In the genomic region with DNA sequence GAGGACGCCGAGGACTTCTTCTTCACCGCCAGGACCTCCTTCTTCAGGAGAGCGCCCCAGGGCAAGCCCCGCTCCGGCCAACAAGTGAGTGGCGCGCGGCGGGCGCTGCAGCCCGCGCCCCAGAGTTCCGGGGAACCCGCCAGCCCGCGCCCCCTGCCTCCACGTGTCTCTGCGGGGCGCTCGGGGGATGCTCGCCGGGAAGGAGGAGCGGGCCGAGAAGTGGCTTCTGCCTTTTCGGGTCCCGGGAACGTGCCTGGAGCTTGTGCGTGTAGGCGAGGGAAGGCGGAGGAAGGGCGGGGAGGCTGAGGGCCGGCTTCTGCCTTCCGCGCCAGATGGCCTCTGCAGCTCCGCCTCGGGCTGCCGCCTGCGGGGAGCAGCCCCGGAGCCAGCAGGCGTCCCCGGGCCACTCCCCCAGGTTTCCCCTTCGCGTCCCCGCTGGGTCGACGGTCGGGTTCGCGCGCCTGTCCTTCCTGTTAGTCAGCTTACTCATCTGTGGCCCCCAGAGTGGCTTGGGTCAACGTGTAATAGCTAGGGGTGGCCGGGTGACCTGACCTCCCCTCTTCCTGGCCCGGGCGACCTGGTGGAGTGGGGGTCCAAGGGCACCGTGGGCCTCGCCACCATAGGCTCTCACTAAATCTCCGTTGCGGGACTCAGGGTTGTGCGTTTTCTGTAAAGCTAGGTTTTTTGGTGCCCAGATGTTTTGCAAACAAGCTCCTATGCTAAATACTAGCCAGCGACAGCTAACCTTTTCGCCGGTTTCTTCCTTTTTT, we compare ENCODE assay signal across 1 cellular context.
TF ChIP-seq lines count a peak whose summit lies in the region.

No MANE protein-coding gene starts in this region.

TF ChIP-seq in GM23338, 12 proteins besides CTCF, POLR2A, EP300 and RAD21 (continued from another document):
- TF ChIP-seq, protein P1, sequence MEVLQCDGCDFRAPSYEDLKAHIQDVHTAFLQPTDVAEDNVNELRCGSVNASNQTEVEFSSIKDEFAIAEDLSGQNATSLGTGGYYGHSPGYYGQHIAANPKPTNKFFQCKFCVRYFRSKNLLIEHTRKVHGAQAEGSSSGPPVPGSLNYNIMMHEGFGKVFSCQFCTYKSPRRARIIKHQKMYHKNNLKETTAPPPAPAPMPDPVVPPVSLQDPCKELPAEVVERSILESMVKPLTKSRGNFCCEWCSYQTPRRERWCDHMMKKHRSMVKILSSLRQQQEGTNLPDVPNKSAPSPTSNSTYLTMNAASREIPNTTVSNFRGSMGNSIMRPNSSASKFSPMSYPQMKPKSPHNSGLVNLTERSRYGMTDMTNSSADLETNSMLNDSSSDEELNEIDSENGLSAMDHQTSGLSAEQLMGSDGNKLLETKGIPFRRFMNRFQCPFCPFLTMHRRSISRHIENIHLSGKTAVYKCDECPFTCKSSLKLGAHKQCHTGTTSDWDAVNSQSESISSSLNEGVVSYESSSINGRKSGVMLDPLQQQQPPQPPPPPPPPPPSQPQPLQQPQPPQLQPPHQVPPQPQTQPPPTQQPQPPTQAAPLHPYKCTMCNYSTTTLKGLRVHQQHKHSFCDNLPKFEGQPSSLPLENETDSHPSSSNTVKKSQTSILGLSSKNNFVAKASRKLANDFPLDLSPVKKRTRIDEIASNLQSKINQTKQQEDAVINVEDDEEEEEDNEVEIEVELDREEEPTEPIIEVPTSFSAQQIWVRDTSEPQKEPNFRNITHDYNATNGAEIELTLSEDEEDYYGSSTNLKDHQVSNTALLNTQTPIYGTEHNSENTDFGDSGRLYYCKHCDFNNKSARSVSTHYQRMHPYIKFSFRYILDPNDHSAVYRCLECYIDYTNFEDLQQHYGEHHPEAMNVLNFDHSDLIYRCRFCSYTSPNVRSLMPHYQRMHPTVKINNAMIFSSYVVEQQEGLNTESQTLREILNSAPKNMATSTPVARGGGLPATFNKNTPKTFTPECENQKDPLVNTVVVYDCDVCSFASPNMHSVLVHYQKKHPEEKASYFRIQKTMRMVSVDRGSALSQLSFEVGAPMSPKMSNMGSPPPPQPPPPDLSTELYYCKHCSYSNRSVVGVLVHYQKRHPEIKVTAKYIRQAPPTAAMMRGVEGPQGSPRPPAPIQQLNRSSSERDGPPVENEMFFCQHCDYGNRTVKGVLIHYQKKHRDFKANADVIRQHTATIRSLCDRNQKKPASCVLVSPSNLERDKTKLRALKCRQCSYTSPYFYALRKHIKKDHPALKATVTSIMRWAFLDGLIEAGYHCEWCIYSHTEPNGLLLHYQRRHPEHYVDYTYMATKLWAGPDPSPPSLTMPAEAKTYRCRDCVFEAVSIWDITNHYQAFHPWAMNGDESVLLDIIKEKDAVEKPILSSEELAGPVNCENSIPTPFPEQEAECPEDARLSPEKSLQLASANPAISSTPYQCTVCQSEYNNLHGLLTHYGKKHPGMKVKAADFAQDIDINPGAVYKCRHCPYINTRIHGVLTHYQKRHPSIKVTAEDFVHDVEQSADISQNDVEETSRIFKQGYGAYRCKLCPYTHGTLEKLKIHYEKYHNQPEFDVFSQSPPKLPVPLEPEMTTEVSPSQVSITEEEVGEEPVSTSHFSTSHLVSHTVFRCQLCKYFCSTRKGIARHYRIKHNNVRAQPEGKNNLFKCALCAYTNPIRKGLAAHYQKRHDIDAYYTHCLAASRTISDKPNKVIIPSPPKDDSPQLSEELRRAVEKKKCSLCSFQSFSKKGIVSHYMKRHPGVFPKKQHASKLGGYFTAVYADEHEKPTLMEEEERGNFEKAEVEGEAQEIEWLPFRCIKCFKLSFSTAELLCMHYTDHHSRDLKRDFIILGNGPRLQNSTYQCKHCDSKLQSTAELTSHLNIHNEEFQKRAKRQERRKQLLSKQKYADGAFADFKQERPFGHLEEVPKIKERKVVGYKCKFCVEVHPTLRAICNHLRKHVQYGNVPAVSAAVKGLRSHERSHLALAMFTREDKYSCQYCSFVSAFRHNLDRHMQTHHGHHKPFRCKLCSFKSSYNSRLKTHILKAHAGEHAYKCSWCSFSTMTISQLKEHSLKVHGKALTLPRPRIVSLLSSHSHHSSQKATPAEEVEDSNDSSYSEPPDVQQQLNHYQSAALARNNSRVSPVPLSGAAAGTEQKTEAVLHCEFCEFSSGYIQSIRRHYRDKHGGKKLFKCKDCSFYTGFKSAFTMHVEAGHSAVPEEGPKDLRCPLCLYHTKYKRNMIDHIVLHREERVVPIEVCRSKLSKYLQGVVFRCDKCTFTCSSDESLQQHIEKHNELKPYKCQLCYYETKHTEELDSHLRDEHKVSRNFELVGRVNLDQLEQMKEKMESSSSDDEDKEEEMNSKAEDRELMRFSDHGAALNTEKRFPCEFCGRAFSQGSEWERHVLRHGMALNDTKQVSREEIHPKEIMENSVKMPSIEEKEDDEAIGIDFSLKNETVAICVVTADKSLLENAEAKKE (CRISPR knock-in tag; IDR thresholded peaks at IDR 0.05): no peak
TF ChIP-seq in GM23338: peak in this region for 1.
